Comparison of ENCODE assay signal across 23 cellular contexts in genomic region chr10:60890811-60891210, GRCh38. TPM values are rescaled to one million over a fixed set of nuclear protein-coding genes. Genes with fewer than 3 reads are reported as not detected.
DNase-seq lines count a peak whose midpoint lies in the region; ATAC-seq and TF ChIP-seq lines count a peak whose summit lies in the region.
"Had no signal": no experiment of that assay in that cellular context is flagged by ENCODE, and none has a peak within 500 bp of the region (broad histone marks: within the 10 kb centered on the region; RNA-seq: fewer than 3 reads in every experiment).

No MANE protein-coding gene starts in this region.

- peaks cover 4% of the 10 kb centered on the region for H3K36me3 Mint-ChIP-seq in endodermal cell (ENCODE audit: low read depth)
- no peaks in the 10 kb centered on the region for H3K36me3 Mint-ChIP-seq in effector memory CD8-positive, alpha-beta T cell (ENCODE audit: insufficient read depth)
- H3K36me3 Mint-ChIP-seq: CD14-positive monocyte; CD8-positive, alpha-beta memory T cell had no signal

- H3K36me3 ChIP-seq in endodermal cell (ENCODE audit: control insufficient read depth, insufficient read depth, low read length), result no peaks in the 10 kb centered on the region
- H3K36me3 ChIP-seq in psoas muscle (ENCODE audit: insufficient read depth in 1 of 2, low read depth in 1 of 2), result peaks cover 0 to 51% of the 10 kb centered on the region in 2 donors
- H3K36me3 ChIP-seq: BE2C had no signal

- no peaks in the 10 kb centered on the region for H3K27me3 ChIP-seq in right cardiac atrium (ENCODE audit: control insufficient read depth, insufficient read depth)
- H3K27me3 ChIP-seq in endodermal cell (ENCODE audit: control insufficient read depth, insufficient read depth, low read length, poor library complexity, severe bottlenecking), result no peaks in the 10 kb centered on the region
- no peaks in the 10 kb centered on the region for H3K27me3 ChIP-seq in psoas muscle (ENCODE audit: insufficient read depth in 3 of 3, low read length in 2 of 3)
- H3K27me3 ChIP-seq: BE2C; BLaER1 treated with 17β-estradiol and CSF1 and Interleukin-3, amounts not matched to agents 10 nM and 100 nM had no signal

- H3K9me3 Mint-ChIP-seq in endodermal cell, result no peaks in the 10 kb centered on the region
- H3K9me3 Mint-ChIP-seq in effector memory CD8-positive, alpha-beta T cell, result peaks cover 0 to 2% of the 10 kb centered on the region in 2 donors
- H3K9me3 Mint-ChIP-seq: CD4-positive, alpha-beta T cell had no signal

- H3K27me3 Mint-ChIP-seq in endodermal cell (ENCODE audit: insufficient read depth), result no peaks in the 10 kb centered on the region
- peaks cover 17 to 45% of the 10 kb centered on the region in 2 donors for H3K27me3 Mint-ChIP-seq in effector memory CD8-positive, alpha-beta T cell

- peak overlapping the region; percentile 34 for H3K27ac Mint-ChIP-seq in endodermal cell
- H3K27ac Mint-ChIP-seq in effector memory CD8-positive, alpha-beta T cell, result no peak overlapping the region
- H3K27ac Mint-ChIP-seq: CD14-positive monocyte; CD4-positive, alpha-beta T cell; CD8-positive, alpha-beta memory T cell had no signal

- intact Hi-C loops in Right ventricle myocardium superior (cut with DNase I), result no loop called here
- intact Hi-C loops in right cardiac atrium (cut with DNase I), result no loop called here
- intact Hi-C loops in psoas muscle (cut with DNase I), result no loop called here

- WGBS in right cardiac atrium, result 96% methylated on average over 1 of the region's 1 CpG
- WGBS in endodermal cell (ENCODE audit: insufficient coverage in 1 of 2, insufficient read length in 1 of 2), 2 experiments, result 89% methylated on average over 1 of the region's 1 CpG; no CpG with 5 or more reads in 1 of the 2 experiments
- 76 to 97% (median 86%) methylated on average over 1 of the region's 1 CpG for WGBS in psoas muscle, 3 donors

- H3K4me1 ChIP-seq in right cardiac atrium (ENCODE audit: control insufficient read depth, insufficient read depth, low read length) (peaks cover 8% of the 10 kb centered on the region), endodermal cell (ENCODE audit: control insufficient read depth, insufficient read depth, low read length) (no peaks in the 10 kb centered on the region), psoas muscle (peaks cover 70% of the 10 kb centered on the region)
- H3K4me1 ChIP-seq: BLaER1 treated with 17β-estradiol and CSF1 and Interleukin-3, amounts not matched to agents 10 nM and 100 nM had no signal

- TF ChIP-seq CTCF in endodermal cell (conservative IDR thresholded peaks at IDR 0.05) (no peak), psoas muscle (IDR thresholded peaks at IDR 0.05) (no peak)

- peak; percentile 59 for ATAC-seq in Right ventricle myocardium superior (ENCODE audit: poor library complexity)
- no peak for ATAC-seq in right cardiac atrium
- ATAC-seq in psoas muscle, result peak in 2 of 4 donors; percentile 58 to 60
- no peak for ATAC-seq in HG03469 (IDR thresholded peaks at IDR 0.05; ENCODE audit: unreplicated experiment)
- ATAC-seq in effector memory CD8-positive, alpha-beta T cell (replicated peaks), result no peak
- ATAC-seq: A549, GM12878 had no signal

- DNase-seq in Right ventricle myocardium superior (no peak), right cardiac atrium (no peak), endodermal cell (no peak), psoas muscle (no peak)
- no peak for DNase-seq in effector memory CD8-positive, alpha-beta T cell
- DNase-seq: 8988T; ACHN; AML-193; BE2C; CD4-positive, alpha-beta T cell; CD8-positive, alpha-beta memory T cell; DMS 273 treated with DMSO at 0.1 percent for 48 hours; DMS79; EL; GDM1; GM23248; H7; HCEC 1CT had no signal

- H3K9me3 ChIP-seq in right cardiac atrium (ENCODE audit: control insufficient read depth, low read length) (no peaks in the 10 kb centered on the region), endodermal cell (ENCODE audit: control insufficient read depth, low read length) (no peaks in the 10 kb centered on the region), psoas muscle (no peaks in the 10 kb centered on the region)
- H3K9me3 ChIP-seq: A549, BE2C had no signal

- H3K4me3 Mint-ChIP-seq in endodermal cell, result no peak overlapping the region
- no peak overlapping the region for H3K4me3 Mint-ChIP-seq in effector memory CD8-positive, alpha-beta T cell
- H3K4me3 Mint-ChIP-seq: CD14-positive monocyte; CD4-positive, alpha-beta T cell; CD8-positive, alpha-beta memory T cell had no signal

- H3K4me1 Mint-ChIP-seq in endodermal cell, result no peaks in the 10 kb centered on the region
- H3K4me1 Mint-ChIP-seq in effector memory CD8-positive, alpha-beta T cell (ENCODE audit: low read depth in 2 of 2), result no peaks in the 10 kb centered on the region
- H3K4me1 Mint-ChIP-seq: CD14-positive monocyte; CD8-positive, alpha-beta memory T cell had no signal

- no peak overlapping the region for H3K4me3 ChIP-seq in right cardiac atrium (ENCODE audit: low read length)
- no peak overlapping the region for H3K4me3 ChIP-seq in endodermal cell (ENCODE audit: low read length)
- H3K4me3 ChIP-seq in psoas muscle, result no peak overlapping the region
- H3K4me3 ChIP-seq: A549; BLaER1 treated with 17β-estradiol and CSF1 and Interleukin-3, amounts not matched to agents 10 nM and 100 nM; GM12878; GM23248 had no signal

- H3K9ac ChIP-seq in endodermal cell (ENCODE audit: extremely low read depth, low read length, poor library complexity, severe bottlenecking), result no peak overlapping the region
- H3K9ac ChIP-seq: BLaER1 treated with 17β-estradiol and CSF1 and Interleukin-3, amounts not matched to agents 10 nM and 100 nM; GM23248 had no signal

- H3K27ac ChIP-seq in right cardiac atrium (ENCODE audit: low read length) (no peak overlapping the region), endodermal cell (ENCODE audit: low read depth, low read length) (no peak overlapping the region), psoas muscle (peak overlapping the region; percentile 83)
- H3K27ac ChIP-seq: A549; BLaER1 treated with 17β-estradiol and CSF1 and Interleukin-3, amounts not matched to agents 10 nM and 100 nM; GM23248 had no signal

RNA-seq across cellular contexts. Expression of gene RHOBTB1, which starts 53.2 kb away (rescaled TPM):
- total RNA-seq in Right ventricle myocardium superior, result 13.0 TPM
- 10 to 100 TPM in 2 of 4 donors, 1 to 10 TPM in 2; 9.3 to 13.8 (median 11.0) TPM for total RNA-seq in right cardiac atrium
- 5.8 TPM for polyA plus RNA-seq in right cardiac atrium
- 1 to 10 TPM; 6.6 to 6.8 TPM for total RNA-seq in endodermal cell
- polyA plus RNA-seq in endodermal cell (2013, experiment 1 of 2), result 16.6 TPM
- polyA plus RNA-seq in endodermal cell (2013, experiment 2 of 2), result 17.3 TPM
- total RNA-seq in psoas muscle, result 10 to 100 TPM; 20.8 to 47.4 (median 30.7) TPM
- polyA plus RNA-seq in psoas muscle, result 10 to 100 TPM in 2 of 3 donors, 1 to 10 TPM in 1; 1.8 to 28.4 (median 13.6) TPM
- total RNA-seq: CD4-positive, alpha-beta T cell; GM12878 had no signal
- polyA plus RNA-seq: CD8-positive, alpha-beta memory T cell; GM12878 had no signal
